ENCODE assay signal across 9 cellular contexts in genomic region chr3:63970596-63971468, GRCh38. TPM values are rescaled to one million over a fixed set of nuclear protein-coding genes. Genes with fewer than 3 reads are reported as not detected.
A peak's percentile ranks its signal among the peaks of the same experiment; 100 is the strongest.
DNase-seq lines count a peak whose midpoint lies in the region; FAIRE-seq and TF ChIP-seq lines count a peak whose summit lies in the region.
"Had no signal": no experiment of that assay in that cellular context is flagged by ENCODE, and none has a peak within 500 bp of the region (broad histone marks: within the 10 kb centered on the region; RNA-seq: fewer than 3 reads in every experiment).

No MANE protein-coding gene starts in this region.

- H3K4me1 ChIP-seq in HUES48 (ENCODE audit: control insufficient read depth, insufficient read depth, low read length) = peaks cover 72% of the 10 kb centered on the region
- peaks cover 70% of the 10 kb centered on the region for H3K4me1 ChIP-seq in adipocyte (ENCODE audit: control insufficient read depth, insufficient read depth, low read length)
- H3K4me1 ChIP-seq in kidney (ENCODE audit: control insufficient read depth in 1 of 2, insufficient read depth in 1 of 2, low read depth in 1 of 2, low read length in 2 of 2) = peaks cover 31 to 43% of the 10 kb centered on the region in 2 donors
- peaks cover 79% of the 10 kb centered on the region for H3K4me1 ChIP-seq in smooth muscle cell (ENCODE audit: low read depth)

- peaks cover 8% of the 10 kb centered on the region for H3K79me2 ChIP-seq in smooth muscle cell (ENCODE audit: low read depth)

- peaks cover 95% of the 10 kb centered on the region for H4K20me1 ChIP-seq in smooth muscle cell (ENCODE audit: low read depth)

- H3K36me3 ChIP-seq in HUES48 (ENCODE audit: control insufficient read depth, insufficient read depth, low read length) = no peaks in the 10 kb centered on the region
- H3K36me3 ChIP-seq in adipocyte (ENCODE audit: control insufficient read depth, insufficient read depth, low read length, severe bottlenecking) = peaks cover 13% of the 10 kb centered on the region
- no peaks in the 10 kb centered on the region for H3K36me3 ChIP-seq in kidney (ENCODE audit: control insufficient read depth in 1 of 2, insufficient read depth in 2 of 2, low read length in 2 of 2)
- H3K36me3 ChIP-seq in smooth muscle cell (ENCODE audit: low read depth) = no peaks in the 10 kb centered on the region

- H3K4me3 ChIP-seq in HUES48 (ENCODE audit: low read depth, low read length) (peak overlapping the region; percentile 44), adipocyte (ENCODE audit: low read length) (peak overlapping the region; percentile 48), kidney (ENCODE audit: low read length in 2 of 2) (peak overlapping the region in 1 of 2 donors; percentile 11), smooth muscle cell (no peak overlapping the region)

- H3K4me2 ChIP-seq in smooth muscle cell = peak overlapping the region; percentile 36

- H3K9ac ChIP-seq in HUES48 (ENCODE audit: low read depth, low read length) = no peak overlapping the region
- peak overlapping the region; percentile 43 for H3K9ac ChIP-seq in adipocyte (ENCODE audit: low read length)
- H3K9ac ChIP-seq in kidney (ENCODE audit: low read length in 2 of 2) = no peak overlapping the region
- no peak overlapping the region for H3K9ac ChIP-seq in smooth muscle cell (ENCODE audit: low read depth)

- DNase-seq in adipocyte (ENCODE audit: low read depth) = no peak
- no peak for DNase-seq in kidney
- no peak for DNase-seq in smooth muscle cell (lab: John Stamatoyannopoulos, UW; ENCODE audit: unreplicated experiment)
- DNase-seq in MV-4-11 (lab: John Stamatoyannopoulos, UW) = no peak
- DNase-seq in stimulated activated CD4-positive, alpha-beta T cell treated with anti-CD3 and anti-CD28 coated beads, Interleukin-4, amount 100 ng/mL, for 1 hour = no peak
- DNase-seq in UCSD-AML1 (lab: John Stamatoyannopoulos, UW; ENCODE audit: unreplicated experiment) = no peak
- no peak for DNase-seq in effector CD8-positive, alpha-beta T cell (lab: John Stamatoyannopoulos, UW)

- 36% methylated on average over 11 of the region's 11 CpGs for WGBS in smooth muscle cell (ENCODE audit: low lambda C conversion rate)

- intact Hi-C loops in kidney (cut with DNase I) = no loop called here

- H3F3A ChIP-seq in smooth muscle cell (ENCODE audit: low read depth) = peaks cover 29% of the 10 kb centered on the region

- no peak for TF ChIP-seq CTCF in kidney (IDR thresholded peaks at IDR 0.05; ENCODE audit: borderline replicate concordance, extremely low read depth, insufficient read depth)
- no peak for TF ChIP-seq CTCF in smooth muscle cell (IDR thresholded peaks at IDR 0.05; ENCODE audit: borderline replicate concordance, insufficient read depth, poor library complexity, severe bottlenecking)

- FAIRE-seq in kidney (lab: Jason Lieb, UNC) = no peak

- H3K27ac ChIP-seq in HUES48 (ENCODE audit: low read depth, low read length) (peak overlapping the region; percentile 85), kidney (ENCODE audit: low read depth in 2 of 2, low read length in 2 of 2) (peak overlapping the region; percentile 14 to 36), smooth muscle cell (ENCODE audit: low read depth) (no peak overlapping the region)

- H2AFZ ChIP-seq in smooth muscle cell (ENCODE audit: low read depth) = no peak overlapping the region

- no peaks in the 10 kb centered on the region for H3K27me3 ChIP-seq in HUES48 (ENCODE audit: control insufficient read depth, insufficient read depth, low read length)
- H3K27me3 ChIP-seq in adipocyte (replicated peaks; ENCODE audit: control insufficient read depth, insufficient read depth, low read length) = no peaks in the 10 kb centered on the region
- H3K27me3 ChIP-seq in smooth muscle cell (ENCODE audit: low read depth) = no peaks in the 10 kb centered on the region

- H3K9me3 ChIP-seq in HUES48 (ENCODE audit: control insufficient read depth, insufficient read depth, low read length) (no peaks in the 10 kb centered on the region), adipocyte (ENCODE audit: control insufficient read depth, low read length) (no peaks in the 10 kb centered on the region), kidney (ENCODE audit: control insufficient read depth in 1 of 2, low read length in 2 of 2) (no peaks in the 10 kb centered on the region), smooth muscle cell (replicated peaks; ENCODE audit: low read depth) (no peaks in the 10 kb centered on the region)

RNA-seq across cellular contexts. Expression of gene PSMD6, which starts 52.5 kb away (rescaled TPM):
- total RNA-seq in kidney (62.7 TPM), smooth muscle cell (109 and 113 TPM in 2 replicates)
- polyA plus RNA-seq in kidney (ENCODE audit: insufficient read depth, low read depth, low replicate concordance) (78.0 TPM), smooth muscle cell (116 and 119 TPM in 2 replicates)

RNA-seq across cellular contexts. Expression of gene SCAANT1, which starts 58.6 kb away (rescaled TPM):
- total RNA-seq in kidney (not detected), smooth muscle cell (not detected in 2 replicates)
- polyA plus RNA-seq in kidney (ENCODE audit: insufficient read depth, low read depth, low replicate concordance) (not detected), smooth muscle cell (not detected in 2 replicates)
- total RNA-seq: epithelial cell of proximal tubule had no signal
